Comparison of ENCODE assay signal across 1 cellular context in genomic region chr11:118856314-118856713, GRCh38.
TF ChIP-seq lines count a peak whose summit lies in the region.

No MANE protein-coding gene starts in this region.

TF ChIP-seq in GM12878, 131 proteins besides CTCF, POLR2A, EP300 and RAD21 (continued from another document):
- TF ChIP-seq IRF5 (IDR thresholded peaks at IDR 0.05; ENCODE audit: borderline replicate concordance) (no peak), RAD51 (IDR thresholded peaks at IDR 0.05) (no peak), KAT2A (conservative IDR thresholded peaks at IDR 0.05; ENCODE audit: control insufficient read depth, low read depth, low read length) (no peak), BRCA1 (IDR thresholded peaks at IDR 0.05; ENCODE audit: low read depth, low read length) (no peak), GABPA (IDR thresholded peaks at IDR 0.05; ENCODE audit: low read depth) (peak; percentile 29; the same call in 1 of the 2 replicates), RFX5 (IDR thresholded peaks at IDR 0.05; ENCODE audit: low read depth, low read length) (no peak), PKNOX1 (IDR thresholded peaks at IDR 0.05) (0 out of 2 replicates have a peak, but pooled peaks have one; percentile 28), MAX (IDR thresholded peaks at IDR 0.05; ENCODE audit: low read depth, low read length) (no peak), POLR2AphosphoS5 (IDR thresholded peaks at IDR 0.05; ENCODE audit: low read length) (no peak)
